6 cellular contexts compared by ENCODE assay signal in the genomic region with DNA sequence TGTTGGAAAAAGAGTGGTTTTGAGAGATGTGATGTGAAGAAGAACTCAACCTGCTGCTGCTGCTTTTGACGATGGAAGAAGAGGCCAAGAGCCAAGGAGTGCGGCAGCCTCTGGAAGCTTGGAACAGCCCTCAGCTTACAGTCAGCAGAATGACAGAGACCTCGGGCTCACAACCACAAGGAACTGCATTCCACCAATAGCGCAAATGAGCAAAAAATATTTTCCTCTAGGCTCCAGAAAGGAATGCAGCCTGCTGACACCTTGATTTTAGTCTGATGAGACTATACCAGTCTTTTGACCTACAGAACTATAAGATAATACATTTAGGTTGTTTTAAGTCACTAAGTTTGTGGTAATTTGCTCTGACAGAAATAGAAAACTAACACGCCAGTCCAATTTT.
"Had no signal": no experiment of that assay in that cellular context is flagged by ENCODE, and none has a peak within 500 bp of the region (broad histone marks: within the 10 kb centered on the region; RNA-seq: fewer than 3 reads in every experiment).

No MANE protein-coding gene starts in this region.

- H2AFZ ChIP-seq: GM23338 had no signal

- ATAC-seq: GM23338, HepG2 had no signal

- H3K9me3 Mint-ChIP-seq: GM23338, H9, IgD-negative memory B cell had no signal

- DNase-seq: H9, HCEC 1CT had no signal

- H3K27me3 Mint-ChIP-seq: IgD-negative memory B cell had no signal

- H3K27ac ChIP-seq: HL-60 had no signal

- H3K27ac Mint-ChIP-seq: GM23338, H9, IgD-negative memory B cell had no signal

- H3K36me3 Mint-ChIP-seq: IgD-negative memory B cell had no signal

- H3K4me3 ChIP-seq: GM23338 had no signal

- H3K4me2 ChIP-seq: GM23338 had no signal

- H3K4me3 Mint-ChIP-seq: GM23338, H9 had no signal
